8 cellular contexts compared by ENCODE assay signal in genomic region chr9:126146254-126147145, GRCh38.
A peak's percentile ranks its signal among the peaks of the same experiment; 100 is the strongest.
DNase-seq lines count a peak whose midpoint lies in the region; FAIRE-seq and TF ChIP-seq lines count a peak whose summit lies in the region.

No MANE protein-coding gene starts in this region.

- 12 to 24% (median 13%) methylated on average over 19 of the region's 19 CpGs for WGBS in small intestine, 3 donors

- in situ Hi-C loops in ACHN (cut with HindIII; ENCODE audit: low pct_ligation_motif_present, low pct_unique_long_range_greater_than_20kb, low sequenced_read_pairs), result no loop called here

- FAIRE-seq in GM18507 (lab: Jason Lieb, UNC) (no peak), small intestine (lab: Jason Lieb, UNC) (no peak)

- no peaks in the 10 kb centered on the region for H3K4me1 ChIP-seq in small intestine (ENCODE audit: control insufficient read depth in 2 of 2, insufficient read depth in 1 of 2, low read depth in 1 of 2, low read length in 1 of 2)

- DNase-seq in ACHN, result peak; percentile 2
- peak; percentile 29 for DNase-seq in GM18507 (ENCODE audit: extremely low spot score, insufficient read length, low read depth)
- peak; percentile 91 for DNase-seq in NCI-H1092 treated with DMSO at 0.1 percent for 48 hours (lab: John Stamatoyannopoulos, UW)
- DNase-seq in WERI-Rb-1, result peak; percentile 78
- no peak for DNase-seq in fibroblast of villous mesenchyme (ENCODE audit: low read depth)
- peak; percentile 71 for DNase-seq in small intestine
- no peak for DNase-seq in EL
- DNase-seq in activated gamma-delta T cell (lab: John Stamatoyannopoulos, UW), result no peak

- H3K36me3 ChIP-seq in WERI-Rb-1 (no peaks in the 10 kb centered on the region), small intestine (ENCODE audit: control insufficient read depth in 2 of 2, insufficient read depth in 2 of 2, low read length in 2 of 2) (no peaks in the 10 kb centered on the region)

- H3K4me3 ChIP-seq in WERI-Rb-1 (ENCODE audit: low read depth, low read length) (no peak overlapping the region), fibroblast of villous mesenchyme (ENCODE audit: low read depth, low read length) (no peak overlapping the region), small intestine (ENCODE audit: low read depth in 1 of 2, low read length in 2 of 2) (no peak overlapping the region)

- TF ChIP-seq CTCF in WERI-Rb-1 (IDR thresholded peaks at IDR 0.05; ENCODE audit: low read depth, low read length) (peak; percentile 75), fibroblast of villous mesenchyme (IDR thresholded peaks at IDR 0.05; ENCODE audit: insufficient read depth, low read depth, low read length) (peak; percentile 37)

- H3K27ac ChIP-seq in WERI-Rb-1, result no peak overlapping the region
- H3K27ac ChIP-seq in small intestine (ENCODE audit: low read depth in 1 of 2, low read length in 1 of 2), result no peak overlapping the region

- no peaks in the 10 kb centered on the region for H3K27me3 ChIP-seq in WERI-Rb-1 (ENCODE audit: insufficient read depth, low read depth, severe bottlenecking)
- no peaks in the 10 kb centered on the region for H3K27me3 ChIP-seq in small intestine (ENCODE audit: control insufficient read depth in 2 of 2, insufficient read depth in 2 of 2, low read length in 2 of 2)

- H3K9me3 ChIP-seq in WERI-Rb-1 (ENCODE audit: severe bottlenecking) (no peaks in the 10 kb centered on the region), small intestine (ENCODE audit: control insufficient read depth, low read depth) (no peaks in the 10 kb centered on the region)

Comparison
In these comparisons a context has a peak if more than half of its experiments do, and no peak if none do; other contexts are left out.
1. DNase-seq: peak in ACHN (single experiment), GM18507 (single experiment), NCI-H1092 treated with DMSO at 0.1 percent for 48 hours (single experiment), WERI-Rb-1 (single experiment) and small intestine (single experiment); none in fibroblast of villous mesenchyme (single experiment), EL (single experiment) and activated gamma-delta T cell (single experiment).